ENCODE assay signal across 8 cellular contexts in the genomic region with DNA sequence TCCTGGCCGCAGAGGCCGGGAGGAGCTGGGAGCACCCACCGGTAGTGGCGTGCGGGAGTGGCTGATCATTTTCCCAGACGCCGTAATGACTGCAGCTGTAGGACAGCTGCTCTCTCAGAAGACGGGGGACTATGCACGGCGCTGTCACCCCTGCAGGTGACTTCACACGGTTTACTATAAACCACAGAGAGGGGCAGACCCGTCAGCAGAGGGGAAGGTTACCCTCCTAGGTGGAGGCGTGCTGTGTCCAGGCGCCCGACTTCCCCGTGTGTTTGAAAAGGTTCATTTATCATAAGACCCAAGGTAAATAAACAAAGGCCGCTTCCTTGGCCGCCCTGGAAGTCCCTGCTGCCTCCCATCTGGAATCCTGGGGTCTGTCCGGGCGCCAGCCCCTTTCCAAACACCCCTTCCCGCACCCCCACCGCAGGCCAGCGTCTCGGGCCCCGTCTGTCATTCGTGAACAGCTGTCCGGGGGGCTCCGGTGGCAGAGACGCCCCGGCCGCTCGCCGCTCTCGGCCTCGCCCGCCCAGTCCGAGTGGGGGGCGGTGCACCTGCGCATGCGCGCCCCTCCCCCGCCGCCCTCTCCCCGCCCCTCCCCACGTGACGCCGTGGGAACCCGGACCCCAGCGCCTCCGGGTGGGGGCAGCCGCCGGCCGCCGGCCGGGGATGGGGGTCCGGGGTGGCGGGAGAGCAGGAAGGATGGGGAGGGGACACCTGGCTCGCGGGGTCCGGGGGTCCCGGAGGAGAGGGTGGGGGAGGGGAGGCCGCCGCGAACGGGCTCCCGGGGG. TPM values are rescaled to one million over a fixed set of nuclear protein-coding genes. Genes with fewer than 3 reads are reported as not detected.
DNase-seq lines count a peak whose midpoint lies in the region; ATAC-seq and TF ChIP-seq lines count a peak whose summit lies in the region.

No MANE protein-coding gene starts in this region.

- H3K4me1 ChIP-seq in urinary bladder (ENCODE audit: insufficient read depth) = peaks cover 2% of the 10 kb centered on the region

- POLR2A ChIA-PET in naive thymus-derived CD8-positive, alpha-beta T cell (lab: Charles Lee) = no interaction called here

- peak; percentile 77 to 80 for ATAC-seq in naive thymus-derived CD8-positive, alpha-beta T cell
- ATAC-seq in GM21360 (IDR thresholded peaks at IDR 0.05; ENCODE audit: unreplicated experiment) = no peak

- WGBS in urinary bladder = 1% methylated on average over 66 of the region's 66 CpGs

- DNase-seq in Caki2 (ENCODE audit: low read depth) (peak; percentile 55), NCI-H2029 (lab: John Stamatoyannopoulos, UW) (peak; percentile 45), foreskin fibroblast (peak; percentile 9 to 62), AML-193 (lab: John Stamatoyannopoulos, UW) (no peak)
- peak; percentile 48 for DNase-seq in activated T-cell treated with anti-CD3 and anti-CD28 coated beads, Interleukin-2, amount 50 U/mL, for 1 hour
- DNase-seq in naive thymus-derived CD8-positive, alpha-beta T cell = peak in 6 of 10 donors; percentile 8 to 52 (median 21)

- H3K27ac ChIP-seq in urinary bladder (ENCODE audit: low read depth) = peak overlapping the region; percentile 67

- TF ChIP-seq CTCF in foreskin fibroblast (IDR thresholded peaks at IDR 0.05; ENCODE audit: low read depth, low read length) = no peak

- H3K4me1 Mint-ChIP-seq in naive thymus-derived CD8-positive, alpha-beta T cell = peaks cover 2 to 21% (median 11%) of the 10 kb centered on the region in 4 donors

- H3K27me3 Mint-ChIP-seq in naive thymus-derived CD8-positive, alpha-beta T cell = peaks cover 0 to 27% (median 9%) of the 10 kb centered on the region in 5 donors

- peak overlapping the region; percentile 66 to 90 (median 78) for H3K4me3 Mint-ChIP-seq in naive thymus-derived CD8-positive, alpha-beta T cell

- no peaks in the 10 kb centered on the region for H3K36me3 ChIP-seq in urinary bladder (ENCODE audit: insufficient read depth)

- peak overlapping the region in 7 of 10 donors; percentile 31 to 78 (median 60) for H3K27ac Mint-ChIP-seq in naive thymus-derived CD8-positive, alpha-beta T cell

- in situ Hi-C loops in Caki2 (cut with HindIII; ENCODE audit: low pct_unique_long_range_greater_than_20kb, low sequenced_read_pairs) = no loop called here

- H3K9me3 Mint-ChIP-seq in naive thymus-derived CD8-positive, alpha-beta T cell = peaks cover 0 to under 1% (median 0%) of the 10 kb centered on the region in 9 donors

- peaks cover 0 to 2% (median 0%) of the 10 kb centered on the region in 3 donors for H3K36me3 Mint-ChIP-seq in naive thymus-derived CD8-positive, alpha-beta T cell

- H3K4me3 ChIP-seq in foreskin fibroblast (ENCODE audit: low read depth in 1 of 2, low read length in 2 of 2) (peak overlapping the region; percentile 42 to 56), urinary bladder (ENCODE audit: low read depth, low read length) (peak overlapping the region; percentile 72)

RNA-seq across cellular contexts. Expression of a gene that starts 0.9 kb away (rescaled TPM):
- 0.98 and 1.2 TPM in 2 replicates for total RNA-seq in Caki2 (2014; rRNA removed; shearing (Covaris generic); ENCODE audit: low replicate concordance)
- total RNA-seq in naive thymus-derived CD8-positive, alpha-beta T cell = 1 to 10 TPM; 3.6 to 4.0 TPM
- 1 to 10 TPM in 1 of 3 donors, under 1 TPM in 2; 0.30 to 1.8 (median 0.41) TPM for polyA plus RNA-seq in naive thymus-derived CD8-positive, alpha-beta T cell
- total RNA-seq in urinary bladder = 10.8 TPM
- polyA plus RNA-seq in urinary bladder = 24.2 TPM

RNA-seq across cellular contexts. Expression of a gene that starts 36.4 kb away (rescaled TPM):
- not detected in 2 replicates for total RNA-seq in Caki2 (2014; rRNA removed; shearing (Covaris generic); ENCODE audit: low replicate concordance)
- total RNA-seq in naive thymus-derived CD8-positive, alpha-beta T cell = 1 to 10 TPM; 1.1 to 1.2 TPM
- polyA plus RNA-seq in naive thymus-derived CD8-positive, alpha-beta T cell = under 1 TPM; 0.17 to 0.33 (median 0.17) TPM
- total RNA-seq in urinary bladder = 1.3 TPM
- polyA plus RNA-seq in urinary bladder = 0.34 TPM

RNA-seq across cellular contexts. Expression of a gene that starts 47.4 kb away (rescaled TPM):
- total RNA-seq in Caki2 (2014; rRNA removed; shearing (Covaris generic); ENCODE audit: low replicate concordance) = 27.3 and 47.1 TPM in 2 replicates
- total RNA-seq in naive thymus-derived CD8-positive, alpha-beta T cell = 10 to 100 TPM; 31.5 to 33.0 TPM
- 10 to 100 TPM; 31.6 to 43.3 (median 42.3) TPM for polyA plus RNA-seq in naive thymus-derived CD8-positive, alpha-beta T cell
- total RNA-seq in urinary bladder = 9.3 TPM
- polyA plus RNA-seq in urinary bladder = 30.3 TPM

RNA-seq across cellular contexts. Expression of a gene that starts 51.0 kb away (rescaled TPM):
- total RNA-seq in Caki2 (2014; rRNA removed; shearing (Covaris generic); ENCODE audit: low replicate concordance) = 1.8 and 2.1 TPM in 2 replicates
- total RNA-seq in naive thymus-derived CD8-positive, alpha-beta T cell = not detected
- polyA plus RNA-seq in naive thymus-derived CD8-positive, alpha-beta T cell = not detected
- 0.42 TPM for total RNA-seq in urinary bladder
- polyA plus RNA-seq in urinary bladder = 0.77 TPM

Comparison
In these comparisons a context has a peak if more than half of its experiments do, and no peak if none do; other contexts are left out.
1. DNase-seq: peak in Caki2 (single experiment), NCI-H2029 (single experiment), activated T-cell treated with anti-CD3 and anti-CD28 coated beads, Interleukin-2, amount 50 U/mL, for 1 hour (single experiment), foreskin fibroblast (2 of 2) and naive thymus-derived CD8-positive, alpha-beta T cell (6 of 10); none in AML-193 (0 of 2).